ENCODE assay signal across 8 cellular contexts in genomic region chr7:43454936-43455518, GRCh38.
DNase-seq lines count a peak whose midpoint lies in the region; ATAC-seq and TF ChIP-seq lines count a peak whose summit lies in the region.

No MANE protein-coding gene starts in this region.

- no peaks in the 10 kb centered on the region for H3K27me3 ChIP-seq in Caco-2 (replicated peaks; ENCODE audit: control insufficient read depth, insufficient read depth, low read length)
- H3K27me3 ChIP-seq in tibial artery: peaks cover 0 to 2% of the 10 kb centered on the region in 2 donors

- H3K36me3 Mint-ChIP-seq in Caco-2 (ENCODE audit: insufficient read depth, unreplicated experiment): no peaks in the 10 kb centered on the region

- no TSS peak for BruUV-seq in Caco-2 (replicated peaks; lab: Mats Ljungman, UMichigan)

- peak; percentile 45 to 50 for TF ChIP-seq CTCF in Caco-2 (IDR thresholded peaks at IDR 0.05; ENCODE audit: insufficient read depth in 1 of 2, low read depth in 1 of 2, low read length in 1 of 2, severe bottlenecking in 1 of 2, unreplicated experiment in 1 of 2)
- TF ChIP-seq CTCF in tibial artery (IDR thresholded peaks at IDR 0.05): peak; percentile 6 to 14

- H3K36me3 ChIP-seq in Caco-2 (ENCODE audit: control insufficient read depth, insufficient read depth, low read length) (no peaks in the 10 kb centered on the region), tibial artery (no peaks in the 10 kb centered on the region)

- POLR2A ChIA-PET in Caco-2 (lab: Charles Lee): no interaction called here

- DNase-seq in Caco-2: peak in 1 of 2 experiments; percentile 28
- DNase-seq in HS-5 (ENCODE audit: low read depth): peak; percentile 24
- DNase-seq in SW480 (ENCODE audit: low spot score): peak; percentile 81
- peak; percentile 47 for DNase-seq in glomerular visceral epithelial cell (ENCODE audit: extremely low spot score)
- no peak for DNase-seq in tibial artery
- no peak for DNase-seq in activated naive CD4-positive, alpha-beta T cell (lab: John Stamatoyannopoulos, UW)
- DNase-seq in stimulated activated CD4-positive, alpha-beta T cell treated with anti-CD3 and anti-CD28 coated beads, Interleukin-1b, Interleukin-23, amount 100 ng/mL, for 48 hours: no peak

- no peaks in the 10 kb centered on the region for H3K27me3 Mint-ChIP-seq in Caco-2 (ENCODE audit: insufficient read depth, unreplicated experiment)

- CTCF ChIA-PET in Caco-2 (lab: Charles Lee): interaction anchor here (1.3 to 2.0 kb wide), 5 partner anchors 15 to 127 kb away, joined by 3 to 8 read pairs (median 5); partner anchors contain the start of gene STK17A

- H3K4me3 ChIP-seq in Caco-2 (ENCODE audit: low read depth, low read length) (no peak overlapping the region), tibial artery (no peak overlapping the region)

- H3K9me3 Mint-ChIP-seq in Caco-2 (ENCODE audit: unreplicated experiment): no peaks in the 10 kb centered on the region

- H3K4me1 ChIP-seq in Caco-2 (peaks cover 13% of the 10 kb centered on the region; the same call in 1 of the 2 replicates), tibial artery (no peaks in the 10 kb centered on the region)

- H3K27ac ChIP-seq in tibial artery: no peak overlapping the region

- no peak overlapping the region for H3K27ac Mint-ChIP-seq in Caco-2 (ENCODE audit: unreplicated experiment)

- H3K4me3 Mint-ChIP-seq in Caco-2 (ENCODE audit: unreplicated experiment): no peak overlapping the region

- peak; percentile 89 for ATAC-seq in GM19043 (IDR thresholded peaks at IDR 0.05; ENCODE audit: low read depth, unreplicated experiment)

- H3K9me3 ChIP-seq in Caco-2: no peaks in the 10 kb centered on the region
- H3K9me3 ChIP-seq in tibial artery: no peaks in the 10 kb centered on the region

- H3K4me1 Mint-ChIP-seq in Caco-2 (ENCODE audit: low read depth, unreplicated experiment): peaks cover 21% of the 10 kb centered on the region

- intact Hi-C loops in Caco-2 (cut with micrococcal nuclease; ENCODE audit: unreplicated experiment): loop anchor here (5.0 to 10.0 kb wide), 3 partner anchors 190 to 513 kb away; no protein-coding TSS in a partner anchor
- intact Hi-C loops in tibial artery (cut with DNase I; ENCODE audit: low total_unique reads): no loop called here

Comparison
In these comparisons a context has a peak if more than half of its experiments do, and no peak if none do; other contexts are left out.
1. DNase-seq: peak in HS-5 (single experiment), SW480 (single experiment) and glomerular visceral epithelial cell (single experiment); none in tibial artery (0 of 2), activated naive CD4-positive, alpha-beta T cell (0 of 4) and stimulated activated CD4-positive, alpha-beta T cell treated with anti-CD3 and anti-CD28 coated beads, Interleukin-1b, Interleukin-23, amount 100 ng/mL, for 48 hours (single experiment).